In the genomic region with DNA sequence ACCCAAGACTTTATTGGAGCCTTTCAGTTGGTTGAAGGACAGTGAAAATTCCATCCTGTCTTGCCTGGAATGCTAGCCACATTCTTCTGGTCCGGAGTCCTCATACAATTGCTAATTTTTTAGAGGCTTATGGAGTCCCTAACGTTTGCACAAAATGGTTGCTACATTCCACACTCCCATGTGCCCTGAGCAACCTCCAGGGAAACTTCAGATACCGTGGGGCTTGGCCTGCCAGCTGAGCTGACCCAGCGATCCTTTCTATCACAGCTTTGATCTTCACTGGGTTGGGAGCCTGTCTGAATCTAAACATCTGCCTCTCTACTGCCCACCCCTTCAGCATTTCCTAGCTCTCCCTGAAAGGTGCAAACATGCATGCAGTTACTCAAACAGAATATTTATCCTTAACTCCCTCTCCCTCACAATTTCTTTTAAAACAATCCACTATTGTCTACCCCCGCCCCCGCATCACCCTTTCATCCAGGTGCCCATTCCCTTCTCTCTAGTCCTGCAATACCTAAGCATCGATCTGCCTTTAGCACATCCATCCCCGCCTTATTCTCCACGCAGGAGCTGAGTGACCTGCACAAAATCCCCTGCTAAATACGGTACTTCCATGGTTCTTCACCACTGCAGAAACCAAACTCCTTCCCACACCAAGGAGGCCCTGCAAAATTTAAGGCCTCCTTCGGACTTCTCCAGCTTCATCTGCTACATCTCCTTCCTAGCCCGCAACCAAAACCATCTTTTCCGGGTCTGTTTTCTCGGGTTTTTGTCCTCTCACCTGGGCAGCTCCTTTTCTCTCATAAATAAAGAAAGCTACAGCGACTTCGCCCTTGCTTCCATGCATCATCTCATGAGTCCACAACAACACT, we compare ENCODE assay signal across 8 cellular contexts. TPM values are rescaled to one million over a fixed set of nuclear protein-coding genes. Genes with fewer than 3 reads are reported as not detected.
DNase-seq lines count a peak whose midpoint lies in the region; ATAC-seq and TF ChIP-seq lines count a peak whose summit lies in the region.

No MANE protein-coding gene starts in this region.

- DNase-seq in GM10266 (ENCODE audit: extremely low spot score) (peak; percentile 23), OCI-LY7 (ENCODE audit: low spot score) (no peak), nephron progenitor cell (peak; percentile 24), left lobe of liver (ENCODE audit: low spot score) (no peak)
- DNase-seq in effector memory CD8-positive, alpha-beta T cell = no peak
- DNase-seq in activated CD4-positive, CD25-positive, alpha-beta regulatory T cell treated with anti-CD3 and anti-CD28 coated beads, Interleukin-2, amount 50 U/mL, for 72 hours = no peak

- no peaks in the 10 kb centered on the region for H3K27me3 Mint-ChIP-seq in effector memory CD8-positive, alpha-beta T cell
- peaks cover 13% of the 10 kb centered on the region for H3K27me3 Mint-ChIP-seq in nephron progenitor cell (ENCODE audit: low read depth, poor library complexity)

- no peak for ATAC-seq in effector memory CD8-positive, alpha-beta T cell (replicated peaks)
- no peak for ATAC-seq in HG03432 (IDR thresholded peaks at IDR 0.05; ENCODE audit: unreplicated experiment)
- ATAC-seq in left lobe of liver = no peak
- ATAC-seq in HG03159 (IDR thresholded peaks at IDR 0.05; ENCODE audit: unreplicated experiment) = no peak

- intact Hi-C loops in OCI-LY7 (cut with micrococcal nuclease; ENCODE audit: unreplicated experiment) = loop anchor here (10.0 kb wide), 1 partner anchor 219 kb away; the partner anchor contains the start of gene GCSH

- H2AFZ ChIP-seq in OCI-LY7 (ENCODE audit: low read length) = peak overlapping the region; percentile 87

- H3K79me2 ChIP-seq in OCI-LY7 (ENCODE audit: insufficient read depth, low read depth, low read length) = peaks cover 24% of the 10 kb centered on the region; the same call in 1 of the 2 replicates

- peaks cover 13% of the 10 kb centered on the region for H3K4me1 ChIP-seq in OCI-LY7 (ENCODE audit: insufficient read depth, low read length, poor library complexity, severe bottlenecking)

- H3K9me2 ChIP-seq in OCI-LY7 (ENCODE audit: insufficient read depth, low read length) = no peaks in the 10 kb centered on the region

- H3K9me3 Mint-ChIP-seq in effector memory CD8-positive, alpha-beta T cell = no peaks in the 10 kb centered on the region
- no peaks in the 10 kb centered on the region for H3K9me3 Mint-ChIP-seq in nephron progenitor cell

- peak overlapping the region; percentile 82 for H3K4me2 ChIP-seq in OCI-LY7 (ENCODE audit: low read length)

- TF ChIP-seq CTCF in GM10266 (IDR thresholded peaks at IDR 0.05; ENCODE audit: control insufficient read depth, insufficient read depth, low read depth, missing control alignments) = no peak
- no peak for TF ChIP-seq CTCF in OCI-LY7 (conservative IDR thresholded peaks at IDR 0.05; ENCODE audit: low read length)
- TF ChIP-seq CTCF in nephron progenitor cell (IDR thresholded peaks at IDR 0.05) = no peak

- H3K4me3 ChIP-seq in OCI-LY7 (ENCODE audit: low read depth, low read length, poor library complexity, severe bottlenecking) = peak overlapping the region; percentile 94

- H3K9me3 ChIP-seq in OCI-LY7 (ENCODE audit: low read length) = no peaks in the 10 kb centered on the region

- TSS peak; percentile 78 for BruUV-seq in OCI-LY7 (replicated peaks; lab: Mats Ljungman, UMichigan)

- H3K4me1 Mint-ChIP-seq in effector memory CD8-positive, alpha-beta T cell (ENCODE audit: low read depth in 2 of 2) = peaks cover 23 to 46% of the 10 kb centered on the region in 2 donors
- H3K4me1 Mint-ChIP-seq in nephron progenitor cell = peaks cover 45% of the 10 kb centered on the region

- POLR2A ChIA-PET in OCI-LY7 (lab: Charles Lee) = interaction anchor here (0.7 to 1.5 kb wide), 4 partner anchors 12 to 417 kb away, joined by 3 to 4 read pairs (median 4); no protein-coding TSS in a partner anchor

- H3K4me3 Mint-ChIP-seq in effector memory CD8-positive, alpha-beta T cell = peak overlapping the region; percentile 94 to 95
- peak overlapping the region; percentile 97 for H3K4me3 Mint-ChIP-seq in nephron progenitor cell

- H3K27ac Mint-ChIP-seq in effector memory CD8-positive, alpha-beta T cell = peak overlapping the region; percentile 95 to 96
- H3K27ac Mint-ChIP-seq in nephron progenitor cell = peak overlapping the region; percentile 80

- no peaks in the 10 kb centered on the region for H3K36me3 ChIP-seq in OCI-LY7 (ENCODE audit: insufficient read depth, low read length)

- H3K27ac ChIP-seq in OCI-LY7 (ENCODE audit: low read depth, low read length, poor library complexity, severe bottlenecking) = no peak overlapping the region

- H4K20me1 ChIP-seq in OCI-LY7 (ENCODE audit: insufficient read depth, low read length) = no peaks in the 10 kb centered on the region

- peaks cover 15% of the 10 kb centered on the region for H3K36me3 Mint-ChIP-seq in effector memory CD8-positive, alpha-beta T cell (ENCODE audit: insufficient read depth)
- no peaks in the 10 kb centered on the region for H3K36me3 Mint-ChIP-seq in nephron progenitor cell (ENCODE audit: low read depth)

- CTCF ChIA-PET in OCI-LY7 (lab: Charles Lee; ENCODE audit: unreplicated experiment) = no interaction called here

RNA-seq across cellular contexts. Expression of gene GAN, which starts 0.8 kb away (rescaled TPM):
- total RNA-seq in OCI-LY7 (2014; rRNA removed; shearing (Covaris generic)) = 5.1 and 6.2 TPM in 2 replicates
- total RNA-seq in OCI-LY7 (2022) = 10.5 and 14.2 TPM in 2 replicates
- 2.9 TPM for total RNA-seq in left lobe of liver

Comparison
In these comparisons a context has a peak if more than half of its experiments do, and no peak if none do; other contexts are left out.
1. DNase-seq: peak in GM10266 (single experiment) and nephron progenitor cell (single experiment); none in OCI-LY7 (single experiment), effector memory CD8-positive, alpha-beta T cell (0 of 3), activated CD4-positive, CD25-positive, alpha-beta regulatory T cell treated with anti-CD3 and anti-CD28 coated beads, Interleukin-2, amount 50 U/mL, for 72 hours (single experiment) and left lobe of liver (single experiment).